Comparison of ENCODE assay signal across 8 cellular contexts in the genomic region with DNA sequence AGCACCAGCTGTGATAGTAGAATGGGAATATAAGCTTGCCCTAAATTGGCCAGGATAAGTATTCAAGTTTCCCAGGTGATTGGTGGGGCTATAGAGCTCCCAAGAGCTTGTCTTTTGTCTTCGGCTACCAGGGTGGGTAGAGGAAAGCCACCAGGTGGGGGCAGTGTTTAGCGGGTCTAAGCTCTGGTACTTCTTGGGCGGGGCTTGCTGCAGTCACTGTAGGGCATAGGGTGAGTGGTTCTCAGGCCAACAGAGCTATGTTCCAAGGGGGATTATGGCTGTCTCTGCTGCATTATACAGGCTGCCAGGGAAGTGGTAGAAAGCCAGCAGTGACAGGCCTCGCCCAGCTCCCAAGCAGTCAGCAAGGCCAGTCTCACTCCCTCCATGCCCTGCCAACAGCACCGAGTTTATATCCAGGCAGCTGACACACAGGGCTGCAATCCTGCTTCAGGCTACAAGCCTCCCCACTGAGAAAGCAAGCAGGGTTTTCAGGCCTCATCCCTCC.
A peak's percentile ranks its signal among the peaks of the same experiment; 100 is the strongest.
DNase-seq lines count a peak whose midpoint lies in the region; ATAC-seq and FAIRE-seq lines count a peak whose summit lies in the region.

No MANE protein-coding gene starts in this region.

- DNase-seq in DMS153 (lab: John Stamatoyannopoulos, UW) (peak; percentile 1), HuH-7 (ENCODE audit: low spot score) (peak; percentile 70), T-helper 1 cell (peak in 4 of 5 donors; percentile 34 to 52 (median 44)), astrocyte of the hippocampus (ENCODE audit: low read depth, low spot score) (peak; percentile 19), iPS-NIHi7 (ENCODE audit: extremely low spot score) (peak; percentile 86), HTR-8/SVneo (ENCODE audit: insufficient read length, low spot score) (no peak)
- DNase-seq in stimulated activated CD4-positive, alpha-beta T cell treated with anti-CD3 and anti-CD28 coated beads, Interleukin-2, amount 100 ng/mL, for 24 hours, result peak; percentile 74 to 80

- no peak for FAIRE-seq in HTR-8/SVneo (lab: Jason Lieb, UNC)

- ATAC-seq in GM19468 (IDR thresholded peaks at IDR 0.05; ENCODE audit: extremely low read depth, unreplicated experiment), result peak; percentile 46
